ENCODE assay signal across 1 cellular context in the genomic region with DNA sequence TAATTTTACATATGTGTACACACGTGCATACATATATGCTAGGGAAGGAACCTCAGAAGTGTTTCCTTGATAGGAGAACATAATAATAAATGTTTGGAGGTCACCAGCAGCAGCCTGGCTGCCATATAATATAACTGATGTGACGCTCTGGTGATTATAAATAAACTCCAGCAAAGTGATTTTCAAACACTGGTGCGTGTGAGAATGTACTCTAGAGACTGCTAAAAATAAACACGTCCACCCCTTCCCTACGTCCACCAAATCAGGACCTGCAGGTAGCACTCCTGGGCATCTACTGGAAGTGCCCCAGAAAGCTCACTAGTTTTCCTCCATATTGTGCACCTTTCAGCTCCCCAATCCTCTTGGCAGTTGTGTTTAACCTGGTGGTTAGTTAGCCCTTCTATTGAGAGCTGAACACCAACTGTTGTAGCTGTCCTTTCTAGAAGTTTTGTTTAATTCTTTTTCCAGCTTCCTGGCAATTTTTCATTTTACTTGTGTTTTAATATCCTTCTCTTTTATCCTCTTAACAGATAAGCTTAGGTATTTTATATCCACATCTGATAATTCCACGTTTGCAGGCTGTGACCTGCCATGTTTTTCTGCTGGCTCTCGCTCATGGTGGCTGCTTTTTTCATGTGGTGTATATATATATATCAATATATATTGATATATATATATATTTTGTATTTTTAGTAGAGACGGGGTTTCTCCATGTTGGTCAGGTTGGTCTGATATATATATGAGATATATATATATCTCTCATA.
TF ChIP-seq lines count a peak whose summit lies in the region.

No MANE protein-coding gene starts in this region.

TF ChIP-seq in A549, 52 proteins besides CTCF, POLR2A, EP300 and RAD21 (continued from another document):
- TF ChIP-seq, protein P1, sequence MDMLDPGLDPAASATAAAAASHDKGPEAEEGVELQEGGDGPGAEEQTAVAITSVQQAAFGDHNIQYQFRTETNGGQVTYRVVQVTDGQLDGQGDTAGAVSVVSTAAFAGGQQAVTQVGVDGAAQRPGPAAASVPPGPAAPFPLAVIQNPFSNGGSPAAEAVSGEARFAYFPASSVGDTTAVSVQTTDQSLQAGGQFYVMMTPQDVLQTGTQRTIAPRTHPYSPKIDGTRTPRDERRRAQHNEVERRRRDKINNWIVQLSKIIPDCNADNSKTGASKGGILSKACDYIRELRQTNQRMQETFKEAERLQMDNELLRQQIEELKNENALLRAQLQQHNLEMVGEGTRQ (IDR thresholded peaks at IDR 0.05): no peak
- TF ChIP-seq, protein P2, sequence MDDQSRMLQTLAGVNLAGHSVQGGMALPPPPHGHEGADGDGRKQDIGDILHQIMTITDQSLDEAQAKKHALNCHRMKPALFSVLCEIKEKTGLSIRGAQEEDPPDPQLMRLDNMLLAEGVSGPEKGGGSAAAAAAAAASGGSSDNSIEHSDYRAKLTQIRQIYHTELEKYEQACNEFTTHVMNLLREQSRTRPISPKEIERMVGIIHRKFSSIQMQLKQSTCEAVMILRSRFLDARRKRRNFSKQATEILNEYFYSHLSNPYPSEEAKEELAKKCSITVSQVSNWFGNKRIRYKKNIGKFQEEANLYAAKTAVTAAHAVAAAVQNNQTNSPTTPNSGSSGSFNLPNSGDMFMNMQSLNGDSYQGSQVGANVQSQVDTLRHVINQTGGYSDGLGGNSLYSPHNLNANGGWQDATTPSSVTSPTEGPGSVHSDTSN (IDR thresholded peaks at IDR 0.05): no peak
